In the genomic region with DNA sequence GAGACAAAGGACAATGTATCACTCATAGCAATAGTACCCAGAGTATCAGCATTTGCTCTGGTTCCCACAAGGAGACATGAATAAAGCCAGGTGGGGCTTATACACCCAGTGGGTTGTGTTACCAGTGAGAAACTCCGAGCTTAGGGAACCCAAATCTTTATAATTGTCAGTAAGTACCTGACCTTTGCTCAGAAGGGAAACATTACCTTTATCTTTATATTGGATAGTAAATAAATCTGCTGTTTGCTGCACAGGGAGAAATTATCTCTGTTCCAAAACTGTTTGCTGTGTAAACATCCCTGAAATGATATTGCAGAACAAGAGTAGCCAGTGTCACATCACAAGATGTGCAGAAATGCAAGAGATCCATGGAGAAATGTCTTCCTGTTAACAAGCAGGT, we compare ENCODE assay signal across 23 cellular contexts. TPM values are rescaled to one million over a fixed set of nuclear protein-coding genes. Genes with fewer than 3 reads are reported as not detected.
A peak's percentile ranks its signal among the peaks of the same experiment; 100 is the strongest.
DNase-seq lines count a peak whose midpoint lies in the region; ATAC-seq and TF ChIP-seq lines count a peak whose summit lies in the region.
"Had no signal": no experiment of that assay in that cellular context is flagged by ENCODE, and none has a peak within 500 bp of the region (broad histone marks: within the 10 kb centered on the region; RNA-seq: fewer than 3 reads in every experiment).

No MANE protein-coding gene starts in this region.

- intact Hi-C loops in right lobe of liver (cut with DNase I) = no loop called here
- intact Hi-C loops in uterus (cut with DNase I; ENCODE audit: low total_unique reads) = no loop called here
- intact Hi-C loops in vagina (cut with DNase I) = no loop called here

- no peaks in the 10 kb centered on the region for H3K27me3 ChIP-seq in right lobe of liver
- no peaks in the 10 kb centered on the region for H3K27me3 ChIP-seq in uterus
- H3K27me3 ChIP-seq in vagina = no peaks in the 10 kb centered on the region
- H3K27me3 ChIP-seq: esophagus squamous epithelium had no signal

- ATAC-seq in right lobe of liver (peak; percentile 82 to 96 (median 85)), GM18870 (IDR thresholded peaks at IDR 0.05; ENCODE audit: unreplicated experiment) (no peak)
- ATAC-seq: K562 had no signal

- H3K9me3 ChIP-seq in right lobe of liver (no peaks in the 10 kb centered on the region), uterus (no peaks in the 10 kb centered on the region), vagina (no peaks in the 10 kb centered on the region)
- H3K9me3 ChIP-seq: esophagus squamous epithelium, HAP-1 had no signal

- H3K27ac ChIP-seq in 22Rv1 (peak overlapping the region; percentile 98), VCaP (peak overlapping the region; percentile 79), right lobe of liver (no peak overlapping the region), uterus (no peak overlapping the region), vagina (no peak overlapping the region)
- H3K27ac ChIP-seq: HL-60 had no signal

- TF ChIP-seq POLR2A in right lobe of liver (IDR thresholded peaks at IDR 0.05) (no peak), uterus (IDR thresholded peaks at IDR 0.05) (no peak), vagina (IDR thresholded peaks at IDR 0.05) (no peak)

- no peak overlapping the region for H3K4me3 ChIP-seq in right lobe of liver
- H3K4me3 ChIP-seq in uterus = no peak overlapping the region
- no peak overlapping the region for H3K4me3 ChIP-seq in vagina
- H3K4me3 ChIP-seq: esophagus squamous epithelium, HAP-1, K562, lung had no signal

- H3K4me1 ChIP-seq in right lobe of liver = peaks cover 0 to 19% (median 0%) of the 10 kb centered on the region in 4 donors
- no peaks in the 10 kb centered on the region for H3K4me1 ChIP-seq in uterus
- H3K4me1 ChIP-seq in vagina = no peaks in the 10 kb centered on the region

- WGBS in right lobe of liver (ENCODE audit: insufficient coverage, low coverage, low lambda C conversion rate, missing lambda C conversion rate) = 8% methylated on average over 1 of the region's 1 CpG

- no peaks in the 10 kb centered on the region for H3K36me3 ChIP-seq in right lobe of liver
- H3K36me3 ChIP-seq in uterus = no peaks in the 10 kb centered on the region
- H3K36me3 ChIP-seq in vagina = no peaks in the 10 kb centered on the region
- H3K36me3 ChIP-seq: esophagus squamous epithelium, HAP-1 had no signal

- TF ChIP-seq CTCF in 22Rv1 (IDR thresholded peaks at IDR 0.05) = no peak
- no peak for TF ChIP-seq CTCF in VCaP (conservative IDR thresholded peaks at IDR 0.05)
- TF ChIP-seq CTCF in right lobe of liver (IDR thresholded peaks at IDR 0.05) = no peak
- no peak for TF ChIP-seq CTCF in uterus (IDR thresholded peaks at IDR 0.05)
- no peak for TF ChIP-seq CTCF in vagina (IDR thresholded peaks at IDR 0.05)

- DNase-seq in HuH-7.5 (ENCODE audit: low spot score) (peak; percentile 12), right lobe of liver (no peak), uterus (no peak), T-helper 1 cell (no peak), vagina (ENCODE audit: extremely low spot score in 2 of 2) (no peak)
- DNase-seq: activated CD4-positive, alpha-beta T cell treated with anti-CD3 and anti-CD28 coated beads, Interleukin-2, amount 50 U/mL, for 1 hour; activated CD8-positive, alpha-beta memory T cell treated with anti-CD3 and anti-CD28 coated beads, Interleukin-2, amount 50 U/mL, for 48 hours; activated gamma-delta T cell treated with Interleukin-2 at 50 U/mL for 16 hours; effector memory CD4-positive, alpha-beta T cell; esophagus squamous epithelium; glutamatergic neuron; immature natural killer cell; naive B cell; NCI-H2029; NCI-H446 treated with DMSO at 0.1 percent for 48 hours; posterior cingulate gyrus had no signal

RNA-seq across cellular contexts. Expression of a gene that starts 12.1 kb away (rescaled TPM):
- total RNA-seq in right lobe of liver (10 to 100 TPM; 36.4 to 80.6 (median 45.1) TPM), uterus (100 to 1,000 TPM in 1 of 4 donors, 10 to 100 TPM in 3; 20.0 to 120 (median 62.0) TPM), vagina (39.5 TPM)

RNA-seq across cellular contexts. Expression of a gene that starts 59.6 kb away (rescaled TPM):
- 1 to 10 TPM; 1.5 to 4.2 (median 3.0) TPM for total RNA-seq in right lobe of liver
- total RNA-seq in uterus = 1 to 10 TPM in 3 of 4 donors, under 1 TPM in 1; under 0.01 to 6.8 (median 2.6) TPM
- total RNA-seq in vagina = 9.3 TPM

Comparison
In these comparisons a context has a peak if more than half of its experiments do, and no peak if none do; other contexts are left out.
1. H3K27ac ChIP-seq: peak in 22Rv1 (single experiment) and VCaP (single experiment); none in right lobe of liver (0 of 3), uterus (0 of 2) and vagina (single experiment).